In the genomic region with DNA sequence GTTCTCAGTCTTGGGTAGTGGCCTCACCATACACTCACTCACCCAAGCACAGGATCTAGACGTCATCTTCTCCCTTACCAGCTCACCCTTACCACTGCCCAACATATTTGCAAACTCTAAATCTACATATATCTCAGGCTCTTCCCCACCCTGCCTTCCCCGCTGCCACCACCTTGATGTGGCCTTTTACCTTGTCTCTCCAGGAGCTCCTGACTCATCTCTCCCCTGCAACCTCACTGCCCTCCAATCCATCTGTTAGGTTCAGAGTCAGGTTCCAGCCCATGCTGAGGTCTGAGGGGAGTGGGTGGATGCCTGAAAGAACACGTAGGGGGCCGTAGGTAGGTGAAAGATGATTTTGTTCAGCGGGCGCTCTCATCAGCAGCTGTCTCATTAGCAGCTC, we compare ENCODE assay signal across 28 cellular contexts. TPM values are rescaled to one million over a fixed set of nuclear protein-coding genes. Genes with fewer than 3 reads are reported as not detected.
DNase-seq lines count a peak whose midpoint lies in the region; ATAC-seq, FAIRE-seq and TF ChIP-seq lines count a peak whose summit lies in the region.
"Had no signal": no experiment of that assay in that cellular context is flagged by ENCODE, and none has a peak within 500 bp of the region (broad histone marks: within the 10 kb centered on the region; RNA-seq: fewer than 3 reads in every experiment).

No MANE protein-coding gene starts in this region.

- CTCF ChIA-PET in GM12878 (lab: Yijun Ruan, JAX) = interaction anchor here (0.6 to 3.7 kb wide), 4 partner anchors 8 to 99 kb away, joined by 3 to 22 read pairs (median 4); a partner anchor contains a TSS

- no peaks in the 10 kb centered on the region for H3K27me3 ChIP-seq in GM12878 (replicated peaks in 1 of 2; ENCODE audit: control insufficient read depth in 2 of 2, insufficient read depth in 2 of 2, low read length in 1 of 2)
- H3K27me3 ChIP-seq: heart right ventricle, neutrophil, tibial artery had no signal

- ATAC-seq in GM12878 (peak; percentile 19), HG02970 (IDR thresholded peaks at IDR 0.05; ENCODE audit: low FRiP score, unreplicated experiment) (no peak)
- ATAC-seq: heart right ventricle, left cardiac atrium, Panc1, psoas muscle had no signal

- in situ Hi-C loops in GM12878 (cut with MboI) = no loop called here

- POLR2A ChIA-PET in GM12878 (lab: Charles Lee) = no interaction called here

- 9% methylated on average over 6 of the region's 6 CpGs for WGBS in GM12878 (ENCODE audit: insufficient coverage, insufficient replicate concordance, low lambda C conversion rate, missing lambda C conversion rate)

- no peak overlapping the region for H3K4me3 ChIP-seq in GM12878
- H3K4me3 ChIP-seq: heart right ventricle, psoas muscle, tibial artery had no signal

- FAIRE-seq in GM12878 (lab: Jason Lieb, UNC) = no peak
- FAIRE-seq: colon had no signal

- TF ChIP-seq POLR2A in GM12878 (IDR thresholded peaks at IDR 0.05; ENCODE audit: low read depth, low read length) = no peak

- no peak for TF ChIP-seq EP300 in GM12878 (IDR thresholded peaks at IDR 0.05; ENCODE audit: borderline replicate concordance in 1 of 2, control insufficient read depth in 1 of 2, low read depth in 2 of 2, low read length in 2 of 2)

- peaks cover 18% of the 10 kb centered on the region; the same call in 1 of the 2 replicates for H3K4me1 ChIP-seq in GM12878 (ENCODE audit: control insufficient read depth, insufficient read depth, low read length)
- H3K4me1 ChIP-seq: heart right ventricle, psoas muscle, tibial artery had no signal

- no peaks in the 10 kb centered on the region for H4K20me1 ChIP-seq in GM12878 (ENCODE audit: control insufficient read depth, insufficient read depth)

- H3K9ac ChIP-seq in GM12878 (ENCODE audit: control insufficient read depth, insufficient read depth, low read length) = no peak overlapping the region
- H3K9ac ChIP-seq: KMS-11 had no signal

- intact Hi-C loops in GM12878 (cut with micrococcal nuclease; ENCODE audit: unreplicated experiment) = loop anchor here (5.0 kb wide), 1 partner anchor 77 kb away; no protein-coding TSS in a partner anchor

- no TSS peak for BruUV-seq in GM12878 (replicated peaks; lab: Mats Ljungman, UMichigan)

- H3K9me3 ChIP-seq in GM12878 (replicated peaks; ENCODE audit: control insufficient read depth, insufficient read depth, low read length) = no peaks in the 10 kb centered on the region
- H3K9me3 ChIP-seq: heart right ventricle, neutrophil, psoas muscle, tibial artery had no signal

- no peaks in the 10 kb centered on the region for H3K36me3 ChIP-seq in GM12878 (ENCODE audit: control insufficient read depth in 2 of 2, insufficient read depth in 2 of 2, low read length in 1 of 2)
- H3K36me3 ChIP-seq: neutrophil, tibial artery had no signal

- H2AFZ ChIP-seq in GM12878 (ENCODE audit: control insufficient read depth, low read depth, low read length) = no peak overlapping the region

- RAD21 ChIA-PET in GM12878 (lab: Charles Lee; ENCODE audit: unreplicated experiment) = no interaction called here

- SMC1A ChIA-PET in GM12878 (lab: Charles Lee; ENCODE audit: uncharacterized antibody, unreplicated experiment) = interaction anchor here (0.6 to 1.3 kb wide), 4 partner anchors 9 to 523 kb away, joined by 3 to 6 read pairs (median 4); no protein-coding TSS in a partner anchor

- TF ChIP-seq RAD21 in GM12878 (IDR thresholded peaks at IDR 0.05; ENCODE audit: insufficient read depth, low read depth, low read length) = no peak

- H3K27ac ChIP-seq in GM12878 (ENCODE audit: control insufficient read depth, insufficient read depth) (no peak overlapping the region), substantia nigra (ENCODE audit: low read depth, low read length, poor library complexity, severe bottlenecking) (peak overlapping the region; percentile 4)
- H3K27ac ChIP-seq: heart right ventricle, KMS-11, neutrophil, psoas muscle, tibial artery, WERI-Rb-1 had no signal

- TF ChIP-seq CTCF in GM12878 (IDR thresholded peaks at IDR 0.05 in 2 of 3, conservative IDR thresholded peaks at IDR 0.05 in 1 of 3; ENCODE audit: control insufficient read depth in 2 of 3, extremely low read depth in 1 of 3, insufficient read depth in 1 of 3, low read depth in 3 of 3, low read length in 3 of 3) = no peak

- H3K4me2 ChIP-seq in GM12878 (ENCODE audit: control insufficient read depth, insufficient read depth) = no peak overlapping the region
- H3K4me2 ChIP-seq: KMS-11 had no signal

- DNase-seq in stimulated activated CD4-positive, alpha-beta T cell treated with anti-CD3 and anti-CD28 coated beads, Interleukin-15, amount 100 ng/mL, for 24 hours = peak; percentile 48
- DNase-seq in stimulated activated CD4-positive, alpha-beta T cell treated with anti-CD3 and anti-CD28 coated beads, Interleukin-4, amount 100 ng/mL, for 4 hours = no peak
- peak; percentile 79 for DNase-seq in NCI-H69 (lab: John Stamatoyannopoulos, UW)
- DNase-seq in GM12878 (ENCODE audit: low read depth, low spot score) = no peak
- DNase-seq in substantia nigra (lab: John Stamatoyannopoulos, UW) = no peak
- no peak for DNase-seq in iPS-NIHi11 (ENCODE audit: low spot score)
- DNase-seq: CD4-positive, alpha-beta T cell; effector CD8-positive, alpha-beta T cell; EL; heart right ventricle; left cardiac atrium; NCI-H1436; NCI-H2107; NCI-H510A treated with DMSO at 0.1 percent for 48 hours; NK-92 treated with Interleukin-12 subunit alpha and Interleukin-12 subunit beta, amount 100 ng/mL, for 24 hours; psoas muscle; SHP77 treated with DMSO at 0.1 percent for 48 hours; stimulated activated naive CD4-positive, alpha-beta T cell treated with Interleukin-2 at 50 U/mL for 16 hours; T-helper 9 cell; tibial artery; WERI-Rb-1 had no signal

- no peaks in the 10 kb centered on the region for H3K79me2 ChIP-seq in GM12878 (ENCODE audit: control insufficient read depth, insufficient read depth, low read length)

TF ChIP-seq in GM12878, 131 proteins besides CTCF, POLR2A, EP300 and RAD21:
- no peak for TF ChIP-seq RAD51 (IDR thresholded peaks at IDR 0.05)
- TF ChIP-seq BHLHE40 (IDR thresholded peaks at IDR 0.05; ENCODE audit: borderline replicate concordance in 1 of 2, low read depth in 2 of 2, low read length in 1 of 2) = 0 out of 4 replicates have a peak, but pooled peaks of 1 of the 2 experiments have one; percentile 9
- TF ChIP-seq ATF7 (IDR thresholded peaks at IDR 0.05; ENCODE audit: low read depth) = peak; percentile 32; the same call in 1 of the 2 replicates
- no peak for TF ChIP-seq ZSCAN29 (IDR thresholded peaks at IDR 0.05)
- TF ChIP-seq, protein P1, sequence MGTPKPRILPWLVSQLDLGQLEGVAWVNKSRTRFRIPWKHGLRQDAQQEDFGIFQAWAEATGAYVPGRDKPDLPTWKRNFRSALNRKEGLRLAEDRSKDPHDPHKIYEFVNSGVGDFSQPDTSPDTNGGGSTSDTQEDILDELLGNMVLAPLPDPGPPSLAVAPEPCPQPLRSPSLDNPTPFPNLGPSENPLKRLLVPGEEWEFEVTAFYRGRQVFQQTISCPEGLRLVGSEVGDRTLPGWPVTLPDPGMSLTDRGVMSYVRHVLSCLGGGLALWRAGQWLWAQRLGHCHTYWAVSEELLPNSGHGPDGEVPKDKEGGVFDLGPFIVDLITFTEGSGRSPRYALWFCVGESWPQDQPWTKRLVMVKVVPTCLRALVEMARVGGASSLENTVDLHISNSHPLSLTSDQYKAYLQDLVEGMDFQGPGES (IDR thresholded peaks at IDR 0.05) = no peak
- no peak for TF ChIP-seq SMAD1 (IDR thresholded peaks at IDR 0.05; ENCODE audit: low read depth, partially characterized antibody)
- TF ChIP-seq IKZF2 (IDR thresholded peaks at IDR 0.05) = 0 out of 4 replicates have a peak, but pooled peaks of 1 of the 2 experiments have one; percentile 19
- TF ChIP-seq SUPT20H (IDR thresholded peaks at IDR 0.05; ENCODE audit: borderline replicate concordance, control insufficient read depth, low read depth, low read length) = no peak
- no peak for TF ChIP-seq IKZF1 (conservative IDR thresholded peaks at IDR 0.05)
- TF ChIP-seq MTA2 (IDR thresholded peaks at IDR 0.05; ENCODE audit: low read depth) = peak; percentile 38

RNA-seq across cellular contexts. Expression of a gene that starts 23.3 kb away (rescaled TPM):
- total RNA-seq in GM12878 (2013; cell fraction: nucleolus; rRNA removed) = not detected in 2 replicates
- total RNA-seq in GM12878 (2014; rRNA removed) (not detected in 2 replicates), GM12878 (2014; rRNA removed; fragmentation: Illumina TruSeq; extraction: Trizol) (not detected in 2 replicates), GM12878 (2021) (not detected in 2 replicates)
- not detected for polyA plus RNA-seq in GM12878 (2011; ENCODE audit: low read depth)
- polyA plus RNA-seq in GM12878 (2011; rRNA removed) (not detected in 2 replicates), GM12878 (2014; fragmentation: Illumina TruSeq; extraction: Trizol) (not detected in 2 replicates), GM12878 (2014; fragmentation: Nextera tagmentation; extraction: Ambion mirVana) (not detected), GM12878 (2014; rRNA removed) (not detected in 2 replicates), GM12878 (2016; fragmentation: Nextera tagmentation; extraction: Ambion mirVana) (1 to 10 TPM in 1 of 2 experiments, under 1 TPM in 1; 0.70 to 1.2 TPM)
- not detected in 2 replicates for polyA plus RNA-seq in GM12878 (2011; cell fraction: cytosol; rRNA removed)
- polyA plus RNA-seq in GM12878 (2011; cell fraction: nucleus; rRNA removed) = not detected in 2 replicates
- polyA plus RNA-seq in GM12878 (2012) = not detected in 2 replicates
- not detected in 2 replicates for polyA minus RNA-seq in GM12878 (2011; rRNA and poly(A)+ RNA removed)
- not detected in 2 replicates for polyA minus RNA-seq in GM12878 (2011; cell fraction: cytosol; rRNA and poly(A)+ RNA removed)
- polyA minus RNA-seq in GM12878 (2011; cell fraction: nucleus; rRNA and poly(A)+ RNA removed) = not detected in 2 replicates
- total RNA-seq: activated CD8-positive, alpha-beta memory T cell treated with anti-CD3 and anti-CD28 coated beads for 36 hours; epithelial cell of proximal tubule had no signal

Comparison
In these comparisons a context has a peak if more than half of its experiments do, and no peak if none do; other contexts are left out.
1. DNase-seq: peak in stimulated activated CD4-positive, alpha-beta T cell treated with anti-CD3 and anti-CD28 coated beads, Interleukin-15, amount 100 ng/mL, for 24 hours (single experiment) and NCI-H69 (single experiment); none in stimulated activated CD4-positive, alpha-beta T cell treated with anti-CD3 and anti-CD28 coated beads, Interleukin-4, amount 100 ng/mL, for 4 hours (0 of 2), GM12878 (single experiment), substantia nigra (0 of 49) and iPS-NIHi11 (single experiment).